ENCODE assay signal across 14 cellular contexts in the genomic region with DNA sequence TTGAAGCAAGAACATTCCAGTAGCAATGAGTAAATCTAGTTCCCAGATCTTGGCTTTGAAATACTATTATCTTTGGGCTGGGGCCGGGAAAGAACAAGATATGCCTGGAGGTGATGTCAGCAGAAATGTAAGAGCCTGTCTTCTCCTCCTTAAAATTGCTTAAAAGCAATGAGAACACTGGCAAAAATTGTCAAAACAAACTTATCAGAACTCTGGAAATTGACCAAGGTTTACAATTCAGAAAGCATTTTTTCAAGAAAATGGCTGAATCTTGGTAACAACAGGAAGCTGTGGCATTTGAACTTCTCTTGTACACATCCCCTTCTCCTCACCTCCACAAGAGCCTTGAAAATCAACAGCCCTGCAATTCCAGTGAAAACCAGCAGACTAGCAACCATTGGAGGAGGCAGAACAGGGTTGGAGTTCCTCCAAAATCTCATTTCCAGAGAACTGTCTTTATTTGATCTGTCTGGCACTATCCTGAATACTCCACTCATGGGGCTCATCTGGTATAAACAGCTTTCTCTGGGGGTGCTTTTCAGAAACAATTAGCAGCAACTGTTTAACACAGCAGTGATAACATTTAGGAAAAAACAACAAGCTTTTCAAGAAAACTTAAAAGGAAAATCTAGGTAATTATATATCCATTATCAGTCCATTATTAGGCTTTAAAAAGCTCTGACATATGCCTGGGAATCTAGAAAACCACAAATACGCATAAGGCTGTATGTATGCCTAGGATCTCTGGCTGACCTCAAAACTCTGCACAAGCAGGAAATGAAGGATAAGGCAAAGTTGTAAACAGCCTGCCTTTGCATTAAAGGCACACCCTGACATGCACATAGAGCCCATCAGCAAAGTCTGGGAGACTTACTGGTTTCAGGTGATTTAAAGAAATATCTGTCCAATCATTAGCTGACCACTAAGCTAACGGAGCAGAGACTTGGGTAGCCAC. TPM values are rescaled to one million over a fixed set of nuclear protein-coding genes. Genes with fewer than 3 reads are reported as not detected.
A peak's percentile ranks its signal among the peaks of the same experiment; 100 is the strongest.
DNase-seq lines count a peak whose midpoint lies in the region; ATAC-seq and TF ChIP-seq lines count a peak whose summit lies in the region.
"Had no signal": no experiment of that assay in that cellular context is flagged by ENCODE, and none has a peak within 500 bp of the region (broad histone marks: within the 10 kb centered on the region; RNA-seq: fewer than 3 reads in every experiment).

No MANE protein-coding gene starts in this region.

- no peak overlapping the region for H2AFZ ChIP-seq in smooth muscle cell (ENCODE audit: low read depth)

- peak overlapping the region; percentile 10 for H3K9ac ChIP-seq in smooth muscle cell (ENCODE audit: low read depth)
- H3K9ac ChIP-seq: BLaER1 had no signal

- H3K36me3 ChIP-seq in smooth muscle cell (ENCODE audit: low read depth): no peaks in the 10 kb centered on the region
- H3K36me3 ChIP-seq: BLaER1, neutrophil had no signal

- peak; percentile 57 for ATAC-seq in Right ventricle myocardium superior (ENCODE audit: poor library complexity)
- ATAC-seq: PC-3 had no signal

- peak overlapping the region; percentile 48 for H3K4me2 ChIP-seq in smooth muscle cell
- H3K4me2 ChIP-seq: BLaER1 had no signal

- TF ChIP-seq CTCF in smooth muscle cell (IDR thresholded peaks at IDR 0.05; ENCODE audit: borderline replicate concordance, insufficient read depth, poor library complexity, severe bottlenecking): no peak

- H3K27ac ChIP-seq in smooth muscle cell (ENCODE audit: low read depth): peak overlapping the region; percentile 85
- H3K27ac ChIP-seq: BLaER1, neutrophil had no signal

- H3K27me3 ChIP-seq in smooth muscle cell (ENCODE audit: low read depth): no peaks in the 10 kb centered on the region
- H3K27me3 ChIP-seq: neutrophil had no signal

- intact Hi-C loops in Right ventricle myocardium superior (cut with DNase I): no loop called here

- H3K9me3 Mint-ChIP-seq in activated naive CD4-positive, alpha-beta T cell treated with anti-CD3 and anti-CD28 coated beads, Interleukin-2, amount 50 U/mL, for 24 hours: no peaks in the 10 kb centered on the region
- peaks cover 8% of the 10 kb centered on the region for H3K9me3 Mint-ChIP-seq in activated naive CD8-positive, alpha-beta T cell treated with anti-CD3 and anti-CD28 coated beads for 36 hours

- H3K9me3 ChIP-seq in smooth muscle cell (replicated peaks; ENCODE audit: low read depth): peaks cover 7% of the 10 kb centered on the region
- H3K9me3 ChIP-seq: neutrophil had no signal

- H3K36me3 Mint-ChIP-seq in activated naive CD4-positive, alpha-beta T cell treated with anti-CD3 and anti-CD28 coated beads, Interleukin-2, amount 50 U/mL, for 24 hours: peaks cover 5% of the 10 kb centered on the region
- peaks cover 8% of the 10 kb centered on the region for H3K36me3 Mint-ChIP-seq in activated naive CD8-positive, alpha-beta T cell treated with anti-CD3 and anti-CD28 coated beads for 36 hours

- peak overlapping the region; percentile 77 for H3K27ac Mint-ChIP-seq in activated naive CD4-positive, alpha-beta T cell treated with anti-CD3 and anti-CD28 coated beads, Interleukin-2, amount 50 U/mL, for 24 hours
- H3K27ac Mint-ChIP-seq in activated naive CD8-positive, alpha-beta T cell treated with anti-CD3 and anti-CD28 coated beads for 36 hours: peak overlapping the region; percentile 12
- H3K27ac Mint-ChIP-seq: IgD-negative memory B cell, immature natural killer cell had no signal

- no peaks in the 10 kb centered on the region for H3K79me2 ChIP-seq in smooth muscle cell (ENCODE audit: low read depth)

- no peaks in the 10 kb centered on the region for H3K27me3 Mint-ChIP-seq in activated naive CD4-positive, alpha-beta T cell treated with anti-CD3 and anti-CD28 coated beads, Interleukin-2, amount 50 U/mL, for 24 hours
- no peaks in the 10 kb centered on the region for H3K27me3 Mint-ChIP-seq in activated naive CD8-positive, alpha-beta T cell treated with anti-CD3 and anti-CD28 coated beads for 36 hours
- H3K27me3 Mint-ChIP-seq: IgD-negative memory B cell had no signal

- H3K4me3 ChIP-seq in smooth muscle cell: no peak overlapping the region
- H3K4me3 ChIP-seq: BLaER1 had no signal

- H4K20me1 ChIP-seq in smooth muscle cell (ENCODE audit: low read depth): no peaks in the 10 kb centered on the region
- H4K20me1 ChIP-seq: BLaER1 had no signal

- H3K4me3 Mint-ChIP-seq in activated naive CD4-positive, alpha-beta T cell treated with anti-CD3 and anti-CD28 coated beads, Interleukin-2, amount 50 U/mL, for 24 hours: no peak overlapping the region
- no peak overlapping the region for H3K4me3 Mint-ChIP-seq in activated naive CD8-positive, alpha-beta T cell treated with anti-CD3 and anti-CD28 coated beads for 36 hours
- H3K4me3 Mint-ChIP-seq: IgD-negative memory B cell, immature natural killer cell had no signal

- WGBS in smooth muscle cell (ENCODE audit: low lambda C conversion rate): 40% methylated on average over 3 of the region's 3 CpGs

- H3K4me1 Mint-ChIP-seq in activated naive CD4-positive, alpha-beta T cell treated with anti-CD3 and anti-CD28 coated beads, Interleukin-2, amount 50 U/mL, for 24 hours: peaks cover 21% of the 10 kb centered on the region
- H3K4me1 Mint-ChIP-seq in activated naive CD8-positive, alpha-beta T cell treated with anti-CD3 and anti-CD28 coated beads for 36 hours: peaks cover 2% of the 10 kb centered on the region
- H3K4me1 Mint-ChIP-seq: IgD-negative memory B cell had no signal

- peaks cover 3% of the 10 kb centered on the region for H3F3A ChIP-seq in smooth muscle cell (ENCODE audit: low read depth)

- no peaks in the 10 kb centered on the region for H3K4me1 ChIP-seq in smooth muscle cell (ENCODE audit: low read depth)
- H3K4me1 ChIP-seq: BLaER1 had no signal

- DNase-seq in activated naive CD4-positive, alpha-beta T cell treated with anti-CD3 and anti-CD28 coated beads, Interleukin-2, amount 50 U/mL, for 16 hours: no peak
- no peak for DNase-seq in activated naive CD8-positive, alpha-beta T cell treated with anti-CD3 and anti-CD28 coated beads for 36 hours
- no peak for DNase-seq in Right ventricle myocardium superior
- DNase-seq in smooth muscle cell (lab: John Stamatoyannopoulos, UW; ENCODE audit: unreplicated experiment): no peak
- DNase-seq in UCSD-AML1 (lab: John Stamatoyannopoulos, UW; ENCODE audit: unreplicated experiment): no peak
- no peak for DNase-seq in A172 (ENCODE audit: low spot score)
- no peak for DNase-seq in mesenteric fat pad (ENCODE audit: low spot score)
- DNase-seq: immature natural killer cell, PC-3 had no signal

RNA-seq across cellular contexts. Expression of a gene that starts 13.7 kb away (rescaled TPM):
- total RNA-seq in activated naive CD8-positive, alpha-beta T cell treated with anti-CD3 and anti-CD28 coated beads for 36 hours: 1 to 10 TPM; 2.7 to 3.2 TPM
- total RNA-seq in Right ventricle myocardium superior: 62.7 TPM
- total RNA-seq in smooth muscle cell: 3,396 and 3,796 TPM in 2 replicates
- 14,304 and 15,830 TPM in 2 replicates for polyA plus RNA-seq in smooth muscle cell
- total RNA-seq in A172 (2014; rRNA removed; shearing (Covaris generic)): 84.0 and 89.0 TPM in 2 replicates
- total RNA-seq in mesenteric fat pad: 410 TPM

RNA-seq across cellular contexts. Expression of a gene that starts 23.7 kb away (rescaled TPM):
- total RNA-seq in activated naive CD8-positive, alpha-beta T cell treated with anti-CD3 and anti-CD28 coated beads for 36 hours: 1 to 10 TPM in 1 of 2 experiments, under 1 TPM in 1; 0.91 to 1.4 TPM
- total RNA-seq in Right ventricle myocardium superior (10.9 TPM), smooth muscle cell (0.22 and 5.1 TPM in 2 replicates), mesenteric fat pad (not detected)
- polyA plus RNA-seq in smooth muscle cell: 9.1 and 13.3 TPM in 2 replicates
- total RNA-seq in A172 (2014; rRNA removed; shearing (Covaris generic)): 0.38 TPM in 1 of 2 replicates, not detected in the other
- total RNA-seq: H4, PC-3 had no signal
- polyA plus RNA-seq: IgD-negative memory B cell had no signal

RNA-seq across cellular contexts. Expression of a gene that starts 33.8 kb away (rescaled TPM):
- total RNA-seq in activated naive CD8-positive, alpha-beta T cell treated with anti-CD3 and anti-CD28 coated beads for 36 hours: 1 to 10 TPM in 1 of 2 experiments, under 1 TPM in 1; 0.90 to 1.9 TPM
- total RNA-seq in Right ventricle myocardium superior (2.6 TPM), smooth muscle cell (0.36 and 0.58 TPM in 2 replicates), mesenteric fat pad (11.8 TPM)
- polyA plus RNA-seq in smooth muscle cell: 1.3 and 1.7 TPM in 2 replicates
- 0.05 and 0.43 TPM in 2 replicates for total RNA-seq in A172 (2014; rRNA removed; shearing (Covaris generic))
- total RNA-seq: H4 had no signal

RNA-seq across cellular contexts. Expression of a gene that starts 35.0 kb away (rescaled TPM):
- total RNA-seq in activated naive CD8-positive, alpha-beta T cell treated with anti-CD3 and anti-CD28 coated beads for 36 hours: 10 to 100 TPM; 65.1 to 70.8 TPM
- 65.7 TPM for total RNA-seq in Right ventricle myocardium superior
- 29.5 and 33.1 TPM in 2 replicates for total RNA-seq in smooth muscle cell
- polyA plus RNA-seq in smooth muscle cell: 63.1 and 72.8 TPM in 2 replicates
- 27.8 and 34.0 TPM in 2 replicates for total RNA-seq in A172 (2014; rRNA removed; shearing (Covaris generic))
- total RNA-seq in mesenteric fat pad: 70.9 TPM

RNA-seq across cellular contexts. Expression of a gene that starts 54.4 kb away (rescaled TPM):
- 10 to 100 TPM; 65.4 to 67.5 TPM for total RNA-seq in activated naive CD8-positive, alpha-beta T cell treated with anti-CD3 and anti-CD28 coated beads for 36 hours
- total RNA-seq in Right ventricle myocardium superior: 20.9 TPM
- total RNA-seq in smooth muscle cell: 20.9 and 21.1 TPM in 2 replicates
- polyA plus RNA-seq in smooth muscle cell: 29.3 and 33.2 TPM in 2 replicates
- 27.2 and 31.2 TPM in 2 replicates for total RNA-seq in A172 (2014; rRNA removed; shearing (Covaris generic))
- total RNA-seq in mesenteric fat pad: 40.3 TPM

Comparison
In these comparisons a context has a peak if more than half of its experiments do, and no peak if none do; other contexts are left out.
1. RNA of a gene that starts 13.7 kb away (total RNA-seq): 3,396 to 3,796 TPM in smooth muscle cell, 410 TPM in mesenteric fat pad (single experiment), 84.0 to 89.0 TPM in A172 and 62.7 TPM in Right ventricle myocardium superior (single experiment); 2.7 to 3.2 TPM in activated naive CD8-positive, alpha-beta T cell treated with anti-CD3 and anti-CD28 coated beads for 36 hours; every median in the first group is over 10 times any median in the second.